19 cellular contexts compared by ENCODE assay signal in the genomic region with DNA sequence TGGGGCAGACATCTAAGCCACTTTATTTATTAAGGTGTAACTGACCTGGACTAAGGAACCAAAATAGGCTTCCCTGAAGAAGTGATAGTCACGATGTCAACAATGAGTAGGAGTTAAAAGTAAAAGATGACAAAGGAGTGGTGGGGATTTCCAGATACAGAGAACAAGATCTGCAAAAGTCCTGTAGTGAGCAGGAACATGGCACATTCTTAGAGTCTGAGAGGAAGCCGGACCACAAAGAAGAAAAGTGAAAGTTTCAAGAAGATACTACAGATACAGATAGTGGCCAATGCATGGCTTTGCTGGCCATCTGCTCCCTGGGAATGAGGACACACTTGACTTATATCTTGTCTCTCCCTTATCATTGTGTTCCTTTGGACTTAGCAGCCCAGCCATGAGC.
A peak's percentile ranks its signal among the peaks of the same experiment; 100 is the strongest.
DNase-seq lines count a peak whose midpoint lies in the region; ATAC-seq and TF ChIP-seq lines count a peak whose summit lies in the region.
"Had no signal": no experiment of that assay in that cellular context is flagged by ENCODE, and none has a peak within 500 bp of the region (broad histone marks: within the 10 kb centered on the region; RNA-seq: fewer than 3 reads in every experiment).

No MANE protein-coding gene starts in this region.

- DNase-seq in mammary epithelial cell (no peak), MCF 10A (ENCODE audit: unreplicated experiment) (no peak), NOMO-1 (lab: John Stamatoyannopoulos, UW; ENCODE audit: unreplicated experiment in 2 of 2) (no peak), cerebellar nuclear complex (lab: John Stamatoyannopoulos, UW) (no peak)
- peak in 1 of 2 donors; percentile 7 for DNase-seq in stimulated activated naive CD8-positive, alpha-beta T cell treated with anti-CD3 and anti-CD28 coated beads, Interleukin-15, amount 100 ng/mL, for 72 hours
- DNase-seq: activated CD4-positive, alpha-beta T cell treated with anti-CD3 and anti-CD28 coated beads for 1 hour; amygdala; H9; heart left ventricle; left cardiac atrium; NCI-H1694 treated with DMSO at 0.1 percent for 48 hours; NCI-H526 treated with DMSO at 0.1 percent for 48 hours; RPMI8226; thyroid gland had no signal

- CTCF ChIA-PET in mammary epithelial cell (lab: Charles Lee; ENCODE audit: low non-redundant PET) = no interaction called here
- CTCF ChIA-PET in MCF 10A (lab: Yijun Ruan, JAX) = interaction anchor here (0.6 to 1.0 kb wide), 3 partner anchors 14 to 143 kb away, joined by 3 read pairs; no protein-coding TSS in a partner anchor

- H3K9ac ChIP-seq in mammary epithelial cell (ENCODE audit: insufficient read depth, low read length) = no peak overlapping the region

- H3K36me3 Mint-ChIP-seq in MCF 10A (ENCODE audit: insufficient read depth, unreplicated experiment) = no peaks in the 10 kb centered on the region

- ATAC-seq in HG02642 (IDR thresholded peaks at IDR 0.05; ENCODE audit: poor library complexity, unreplicated experiment) = peak; percentile 74
- peak; percentile 74 for ATAC-seq in HG03460 (IDR thresholded peaks at IDR 0.05; ENCODE audit: unreplicated experiment)
- peak; percentile 91 for ATAC-seq in stimulated activated naive CD8-positive, alpha-beta T cell treated with anti-CD3 and anti-CD28 coated beads, Interleukin-15, amount 100 ng/mL, for 72 hours
- no peak for ATAC-seq in GM19397 (IDR thresholded peaks at IDR 0.05; ENCODE audit: unreplicated experiment)
- ATAC-seq: heart left ventricle, left cardiac atrium had no signal

- dilution Hi-C loops in mammary epithelial cell (cut with HindIII; ENCODE audit: low sequenced_read_pairs) = no loop called here

- H3K27ac ChIP-seq in mammary epithelial cell (ENCODE audit: insufficient read depth, low read depth, low read length) = no peak overlapping the region
- H3K27ac ChIP-seq: heart left ventricle, HL-60, thyroid gland had no signal

- in situ Hi-C loops in mammary epithelial cell (cut with MboI; ENCODE audit: low sequenced_read_pairs in 2 of 2) = no loop called here

- no peaks in the 10 kb centered on the region for H3K27me3 ChIP-seq in mammary epithelial cell (ENCODE audit: insufficient read depth, low read length)
- H3K27me3 ChIP-seq: heart left ventricle, thyroid gland had no signal

- no peaks in the 10 kb centered on the region for H3K9me3 Mint-ChIP-seq in MCF 10A (ENCODE audit: unreplicated experiment)
- peaks cover 0 to 8% of the 10 kb centered on the region in 2 donors for H3K9me3 Mint-ChIP-seq in stimulated activated naive CD8-positive, alpha-beta T cell treated with anti-CD3 and anti-CD28 coated beads, Interleukin-15, amount 100 ng/mL, for 72 hours
- H3K9me3 Mint-ChIP-seq: H9 had no signal

- H3K27me3 Mint-ChIP-seq in MCF 10A (ENCODE audit: insufficient read depth, unreplicated experiment) = no peaks in the 10 kb centered on the region
- H3K27me3 Mint-ChIP-seq in stimulated activated naive CD8-positive, alpha-beta T cell treated with anti-CD3 and anti-CD28 coated beads, Interleukin-15, amount 100 ng/mL, for 72 hours = peaks cover 41% of the 10 kb centered on the region

- TF ChIP-seq CTCF in mammary epithelial cell (conservative IDR thresholded peaks at IDR 0.05 in 1 of 2, IDR thresholded peaks at IDR 0.05 in 1 of 2; ENCODE audit: extremely low read depth in 1 of 2, insufficient read depth in 1 of 2, low read depth in 1 of 2, low read length in 2 of 2) (no peak), MCF 10A (IDR thresholded peaks at IDR 0.05; ENCODE audit: unreplicated experiment) (no peak)

- no peaks in the 10 kb centered on the region for H3K4me1 ChIP-seq in mammary epithelial cell (ENCODE audit: insufficient read depth, low read length)
- H3K4me1 ChIP-seq: thyroid gland had no signal

- no peaks in the 10 kb centered on the region for H3K9me3 ChIP-seq in mammary epithelial cell (replicated peaks; ENCODE audit: insufficient read depth, low read length)
- H3K9me3 ChIP-seq: thyroid gland had no signal

- intact Hi-C loops in mammary epithelial cell (cut with micrococcal nuclease) (no loop called here), MCF 10A (cut with micrococcal nuclease) (no loop called here)

- BruUV-seq in mammary epithelial cell (replicated peaks; lab: Mats Ljungman, UMichigan) (no TSS peak), MCF 10A (replicated peaks; lab: Mats Ljungman, UMichigan) (no TSS peak)

- no peak overlapping the region for H3K4me3 ChIP-seq in mammary epithelial cell (replicated peaks in 1 of 3; ENCODE audit: insufficient read depth in 1 of 3, low read depth in 2 of 3, low read length in 3 of 3)
- H3K4me3 ChIP-seq: heart left ventricle, thyroid gland had no signal

- no peaks in the 10 kb centered on the region for H3K4me1 Mint-ChIP-seq in MCF 10A (ENCODE audit: insufficient read depth, unreplicated experiment)
- peaks cover 7% of the 10 kb centered on the region for H3K4me1 Mint-ChIP-seq in stimulated activated naive CD8-positive, alpha-beta T cell treated with anti-CD3 and anti-CD28 coated beads, Interleukin-15, amount 100 ng/mL, for 72 hours

- no peak overlapping the region for H3K27ac Mint-ChIP-seq in MCF 10A (ENCODE audit: low read depth, unreplicated experiment)
- H3K27ac Mint-ChIP-seq in stimulated activated naive CD8-positive, alpha-beta T cell treated with anti-CD3 and anti-CD28 coated beads, Interleukin-15, amount 100 ng/mL, for 72 hours = no peak overlapping the region
- H3K27ac Mint-ChIP-seq: H9, progenitor cell of endocrine pancreas had no signal

- H2AFZ ChIP-seq in mammary epithelial cell (ENCODE audit: low read depth, low read length) = peak overlapping the region; percentile 35

- H3K79me2 ChIP-seq in mammary epithelial cell (ENCODE audit: insufficient read depth, low read length) = no peaks in the 10 kb centered on the region

- no peak overlapping the region for H3K4me3 Mint-ChIP-seq in MCF 10A (ENCODE audit: unreplicated experiment)
- no peak overlapping the region for H3K4me3 Mint-ChIP-seq in stimulated activated naive CD8-positive, alpha-beta T cell treated with anti-CD3 and anti-CD28 coated beads, Interleukin-15, amount 100 ng/mL, for 72 hours
- H3K4me3 Mint-ChIP-seq: H9 had no signal

- H4K20me1 ChIP-seq in mammary epithelial cell (ENCODE audit: insufficient read depth, low read length) = no peaks in the 10 kb centered on the region

- no peaks in the 10 kb centered on the region for H3K36me3 ChIP-seq in mammary epithelial cell (ENCODE audit: insufficient read depth, low read length)
- H3K36me3 ChIP-seq: heart left ventricle, thyroid gland had no signal

- 25% methylated on average over 2 of the region's 2 CpGs for WGBS in mammary epithelial cell (ENCODE audit: low coverage, missing lambda C conversion rate)

- POLR2A ChIA-PET in MCF 10A (lab: Yijun Ruan, JAX) = interaction anchor here (1.2 kb wide), 1 partner anchor 56 kb away, joined by 4 read pairs; no protein-coding TSS in a partner anchor

- no peak overlapping the region for H3K4me2 ChIP-seq in mammary epithelial cell (ENCODE audit: insufficient read depth, low read depth, low read length)
